In genomic region chr11:128789497-128790080, GRCh38 we compare ENCODE assay signal across 18 cellular contexts.
A peak's percentile ranks its signal among the peaks of the same experiment; 100 is the strongest.
DNase-seq lines count a peak whose midpoint lies in the region; ATAC-seq and TF ChIP-seq lines count a peak whose summit lies in the region.
"Had no signal": no experiment of that assay in that cellular context is flagged by ENCODE, and none has a peak within 500 bp of the region (broad histone marks: within the 10 kb centered on the region; RNA-seq: fewer than 3 reads in every experiment).

No MANE protein-coding gene starts in this region.

- no peaks in the 10 kb centered on the region for H3K4me1 ChIP-seq in upper lobe of right lung
- H3K4me1 ChIP-seq in psoas muscle: no peaks in the 10 kb centered on the region
- H3K4me1 ChIP-seq: breast epithelium, transverse colon had no signal

- H3K9me3 ChIP-seq in upper lobe of right lung (no peaks in the 10 kb centered on the region), psoas muscle (no peaks in the 10 kb centered on the region)
- H3K9me3 ChIP-seq: breast epithelium, ovary, transverse colon had no signal

- intact Hi-C loops in dendritic cell treated with granulocyte-macrophage colony-stimulating factor and Interleukin-4, amounts not matched to agents 40 ng/mL and 50 ng/mL, for 4 days (cut with micrococcal nuclease): no loop called here
- intact Hi-C loops in upper lobe of right lung (cut with DNase I): no loop called here
- intact Hi-C loops in psoas muscle (cut with DNase I): no loop called here

- H3K36me3 Mint-ChIP-seq in activated naive CD4-positive, alpha-beta T cell treated with anti-CD3 and anti-CD28 coated beads, Interleukin-2, amount 10 ng/mL, durations not matched to agents 7 days and 5 days: peaks cover 72% of the 10 kb centered on the region
- H3K36me3 Mint-ChIP-seq in activated naive CD4-positive, alpha-beta T cell treated with anti-CD3 and anti-CD28 coated beads, Interleukin-2, amount 50 U/mL, for 72 hours: peaks cover 0 to 9% of the 10 kb centered on the region in 2 donors
- H3K36me3 Mint-ChIP-seq in dendritic cell treated with granulocyte-macrophage colony-stimulating factor and Interleukin-4, amounts not matched to agents 40 ng/mL and 50 ng/mL, for 4 days (ENCODE audit: low read depth): peaks cover 98% of the 10 kb centered on the region
- H3K36me3 Mint-ChIP-seq in nephron (ENCODE audit: low read depth): peaks cover 47% of the 10 kb centered on the region

- TF ChIP-seq CTCF in nephron (IDR thresholded peaks at IDR 0.05; ENCODE audit: unreplicated experiment in 3 of 3): no peak
- no peak for TF ChIP-seq CTCF in upper lobe of right lung (IDR thresholded peaks at IDR 0.05)
- TF ChIP-seq CTCF in psoas muscle (IDR thresholded peaks at IDR 0.05): no peak

- H3K36me3 ChIP-seq in upper lobe of right lung: peaks cover 49% of the 10 kb centered on the region
- H3K36me3 ChIP-seq in psoas muscle (ENCODE audit: insufficient read depth in 1 of 2, low read depth in 1 of 2): peaks cover 0 to 4% of the 10 kb centered on the region in 2 donors
- H3K36me3 ChIP-seq: breast epithelium, ovary, transverse colon had no signal

- H3K27me3 ChIP-seq in upper lobe of right lung: no peaks in the 10 kb centered on the region
- H3K27me3 ChIP-seq in psoas muscle (ENCODE audit: insufficient read depth in 3 of 3, low read length in 2 of 3): peaks cover 0 to 2% (median 0%) of the 10 kb centered on the region in 3 donors
- H3K27me3 ChIP-seq: breast epithelium, ovary, transverse colon had no signal

- H3K27me3 Mint-ChIP-seq in activated naive CD4-positive, alpha-beta T cell treated with anti-CD3 and anti-CD28 coated beads, Interleukin-2, amount 10 ng/mL, durations not matched to agents 7 days and 5 days: no peaks in the 10 kb centered on the region
- H3K27me3 Mint-ChIP-seq in dendritic cell treated with granulocyte-macrophage colony-stimulating factor and Interleukin-4, amounts not matched to agents 40 ng/mL and 50 ng/mL, for 4 days: no peaks in the 10 kb centered on the region
- H3K27me3 Mint-ChIP-seq in nephron (ENCODE audit: low read depth): peaks cover 30% of the 10 kb centered on the region
- H3K27me3 Mint-ChIP-seq: activated naive CD4-positive, alpha-beta T cell treated with anti-CD3 and anti-CD28 coated beads, Interleukin-2, amount 50 U/mL, for 24 hours; memory B cell had no signal

- ATAC-seq in activated naive CD4-positive, alpha-beta T cell treated with anti-CD3 and anti-CD28 coated beads, Interleukin-2, amount 50 U/mL, for 72 hours: no peak
- ATAC-seq in upper lobe of right lung: peak; percentile 30
- no peak for ATAC-seq in psoas muscle
- ATAC-seq: HCT116 had no signal

- WGBS in psoas muscle, 3 donors: 73 to 89% (median 84%) methylated on average over 15 of the region's 15 CpGs

- peak overlapping the region; percentile 2 for H3K27ac Mint-ChIP-seq in activated naive CD4-positive, alpha-beta T cell treated with anti-CD3 and anti-CD28 coated beads, Interleukin-2, amount 10 ng/mL, durations not matched to agents 7 days and 5 days
- no peak overlapping the region for H3K27ac Mint-ChIP-seq in activated naive CD4-positive, alpha-beta T cell treated with anti-CD3 and anti-CD28 coated beads, Interleukin-2, amount 50 U/mL, for 72 hours
- H3K27ac Mint-ChIP-seq in dendritic cell treated with granulocyte-macrophage colony-stimulating factor and Interleukin-4, amounts not matched to agents 40 ng/mL and 50 ng/mL, for 4 days: peak overlapping the region; percentile 25
- H3K27ac Mint-ChIP-seq in nephron: peak overlapping the region; percentile 83 to 92 (median 92)
- H3K27ac Mint-ChIP-seq: activated naive CD4-positive, alpha-beta T cell treated with anti-CD3 and anti-CD28 coated beads, Interleukin-2, amount 50 U/mL, for 24 hours had no signal

- CTCF ChIA-PET in activated naive CD4-positive, alpha-beta T cell treated with anti-CD3 and anti-CD28 coated beads, Interleukin-2, amount 10 ng/mL, durations not matched to agents 7 days and 5 days (lab: Charles Lee): interaction anchor here (0.6 to 1.1 kb wide), 3 partner anchors 15 to 158 kb away, joined by 3 read pairs; no protein-coding TSS in a partner anchor

- no peak for DNase-seq in activated naive CD4-positive, alpha-beta T cell treated with anti-CD3 and anti-CD28 coated beads, Interleukin-2, amount 10 ng/mL, durations not matched to agents 7 days and 5 days
- DNase-seq in activated naive CD4-positive, alpha-beta T cell treated with anti-CD3 and anti-CD28 coated beads, Interleukin-2, amount 50 U/mL, for 72 hours (ENCODE audit: low spot score in 2 of 2): no peak
- DNase-seq in upper lobe of right lung: no peak
- no peak for DNase-seq in psoas muscle
- no peak for DNase-seq in 8988T
- DNase-seq in stimulated activated naive CD4-positive, alpha-beta T cell treated with Interleukin-2 at 50 U/mL for 16 hours (lab: John Stamatoyannopoulos, UW): no peak
- DNase-seq: activated CD4-positive, alpha-beta T cell treated with anti-CD3 and anti-CD28 coated beads, Interleukin-2, amount 50 U/mL, for 1 hour; CD8-positive, alpha-beta memory T cell; NCI-H146; NCI-H446; ovary; transverse colon had no signal

- H3K27ac ChIP-seq in upper lobe of right lung (no peak overlapping the region), psoas muscle (no peak overlapping the region)
- H3K27ac ChIP-seq: breast epithelium, ovary, transverse colon had no signal

- no peak overlapping the region for H3K4me3 ChIP-seq in upper lobe of right lung
- no peak overlapping the region for H3K4me3 ChIP-seq in psoas muscle
- H3K4me3 ChIP-seq: breast epithelium, ovary, transverse colon had no signal

- H3K4me3 Mint-ChIP-seq in activated naive CD4-positive, alpha-beta T cell treated with anti-CD3 and anti-CD28 coated beads, Interleukin-2, amount 10 ng/mL, durations not matched to agents 7 days and 5 days: no peak overlapping the region
- H3K4me3 Mint-ChIP-seq in dendritic cell treated with granulocyte-macrophage colony-stimulating factor and Interleukin-4, amounts not matched to agents 40 ng/mL and 50 ng/mL, for 4 days: no peak overlapping the region
- H3K4me3 Mint-ChIP-seq in nephron: peak overlapping the region in 2 of 3 experiments; percentile 12 to 24
- H3K4me3 Mint-ChIP-seq: activated naive CD4-positive, alpha-beta T cell treated with anti-CD3 and anti-CD28 coated beads, Interleukin-2, amount 50 U/mL, for 24 hours; CD8-positive, alpha-beta memory T cell; memory B cell had no signal

- H3K9me3 Mint-ChIP-seq in activated naive CD4-positive, alpha-beta T cell treated with anti-CD3 and anti-CD28 coated beads, Interleukin-2, amount 10 ng/mL, durations not matched to agents 7 days and 5 days: no peaks in the 10 kb centered on the region
- H3K9me3 Mint-ChIP-seq in activated naive CD4-positive, alpha-beta T cell treated with anti-CD3 and anti-CD28 coated beads, Interleukin-2, amount 50 U/mL, for 72 hours: no peaks in the 10 kb centered on the region
- H3K9me3 Mint-ChIP-seq in dendritic cell treated with granulocyte-macrophage colony-stimulating factor and Interleukin-4, amounts not matched to agents 40 ng/mL and 50 ng/mL, for 4 days: no peaks in the 10 kb centered on the region
- H3K9me3 Mint-ChIP-seq in nephron: no peaks in the 10 kb centered on the region
- H3K9me3 Mint-ChIP-seq: activated naive CD4-positive, alpha-beta T cell treated with anti-CD3 and anti-CD28 coated beads, Interleukin-2, amount 50 U/mL, for 24 hours; CD8-positive, alpha-beta memory T cell; memory B cell had no signal

- H3K4me1 Mint-ChIP-seq in activated naive CD4-positive, alpha-beta T cell treated with anti-CD3 and anti-CD28 coated beads, Interleukin-2, amount 10 ng/mL, durations not matched to agents 7 days and 5 days: peaks cover 5% of the 10 kb centered on the region
- no peaks in the 10 kb centered on the region for H3K4me1 Mint-ChIP-seq in dendritic cell treated with granulocyte-macrophage colony-stimulating factor and Interleukin-4, amounts not matched to agents 40 ng/mL and 50 ng/mL, for 4 days (ENCODE audit: low read depth)
- H3K4me1 Mint-ChIP-seq in nephron: peaks cover 22% of the 10 kb centered on the region

Comparison
In these comparisons a context has a peak if more than half of its experiments do, and no peak if none do; other contexts are left out.
1. H3K27ac Mint-ChIP-seq: peak in activated naive CD4-positive, alpha-beta T cell treated with anti-CD3 and anti-CD28 coated beads, Interleukin-2, amount 10 ng/mL, durations not matched to agents 7 days and 5 days (single experiment), dendritic cell treated with granulocyte-macrophage colony-stimulating factor and Interleukin-4, amounts not matched to agents 40 ng/mL and 50 ng/mL, for 4 days (single experiment) and nephron (3 of 3); none in activated naive CD4-positive, alpha-beta T cell treated with anti-CD3 and anti-CD28 coated beads, Interleukin-2, amount 50 U/mL, for 72 hours (0 of 2).
2. H3K4me3 Mint-ChIP-seq: peak in nephron (2 of 3); none in activated naive CD4-positive, alpha-beta T cell treated with anti-CD3 and anti-CD28 coated beads, Interleukin-2, amount 10 ng/mL, durations not matched to agents 7 days and 5 days (single experiment) and dendritic cell treated with granulocyte-macrophage colony-stimulating factor and Interleukin-4, amounts not matched to agents 40 ng/mL and 50 ng/mL, for 4 days (single experiment).